In the genomic region with DNA sequence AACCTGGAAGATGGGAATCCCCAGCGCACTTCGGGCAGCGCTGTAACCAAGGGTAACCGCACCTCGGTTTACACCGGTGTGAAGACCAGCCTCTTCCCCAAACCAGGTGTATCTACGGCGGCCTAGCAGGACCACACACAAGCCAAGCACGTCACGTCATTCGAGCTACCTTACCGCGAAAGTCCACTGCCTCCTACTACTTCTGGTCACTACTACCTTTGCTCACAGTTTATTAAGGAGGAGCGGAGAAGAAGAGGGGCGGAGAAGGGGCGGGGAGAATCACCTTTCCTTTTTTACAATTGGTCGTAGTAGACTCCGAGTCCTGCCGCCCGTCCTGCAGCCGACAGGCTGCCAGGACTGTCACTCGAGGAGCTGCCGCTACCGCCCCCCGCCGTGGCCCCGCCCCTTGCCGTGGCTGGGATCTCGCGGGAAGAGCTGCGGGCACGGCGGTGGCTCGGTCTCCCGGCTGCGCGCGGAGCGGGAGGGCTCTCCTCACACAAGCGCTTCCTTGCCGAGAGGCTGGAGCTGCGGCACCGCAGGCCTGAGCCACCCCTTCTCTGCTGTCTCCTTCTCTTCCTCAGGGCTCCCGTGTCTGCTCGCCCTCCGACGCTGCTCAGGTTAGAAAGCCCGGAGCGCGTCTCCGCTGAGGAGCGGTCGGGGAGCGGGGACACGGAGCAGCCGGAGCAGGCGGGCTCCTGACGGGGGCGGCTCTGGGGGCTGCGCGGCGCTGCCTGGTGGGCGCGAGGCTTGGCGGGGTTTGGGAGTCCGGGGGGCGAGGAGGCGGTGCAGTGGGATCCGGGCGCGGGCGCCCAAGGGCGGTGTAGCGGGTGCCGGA, we compare ENCODE assay signal across 8 cellular contexts. TPM values are rescaled to one million over a fixed set of nuclear protein-coding genes. Genes with fewer than 3 reads are reported as not detected.
A peak's percentile ranks its signal among the peaks of the same experiment; 100 is the strongest.
DNase-seq lines count a peak whose midpoint lies in the region; ATAC-seq and TF ChIP-seq lines count a peak whose summit lies in the region.

GLCE (plus strand) TSS at position 495 of the 835 bp plus-strand sequence. CDS start 95,172 bp downstream, outside the sequence.

- H3K4me1 ChIP-seq in DOHH2 (ENCODE audit: control insufficient read depth, low read length) (peaks cover 18% of the 10 kb centered on the region), GM23338 (ENCODE audit: insufficient read depth) (peaks cover 14% of the 10 kb centered on the region), fibroblast of lung (ENCODE audit: control insufficient read depth, extremely low read depth, insufficient read depth, low read length) (no peaks in the 10 kb centered on the region)

- ATAC-seq in GM23338, result peak; percentile 87
- ATAC-seq in activated T-helper 17 cell treated with anti-CD3 and anti-CD28 coated beads, Interleukin-2, amount 50 U/mL, for 72 hours (replicated peaks), result peak; percentile 97
- ATAC-seq in naive B cell (ENCODE audit: low read depth in 2 of 2), result peak; percentile 91
- peak; percentile 96 for ATAC-seq in stimulated activated effector memory CD8-positive, alpha-beta T cell treated with anti-CD3 and anti-CD28 coated beads, Interleukin-12 subunit alpha, Interleukin-12 subunit beta, amount 100 ng/mL, for 72 hours

- H3K4me2 ChIP-seq in DOHH2 (ENCODE audit: low read length) (peak within 1 kb of the TSS; percentile 92), GM23338 (peak within 1 kb of the TSS; percentile 96), fibroblast of lung (ENCODE audit: extremely low read depth, insufficient read depth, low read length) (peak within 1 kb of the TSS; percentile 91)

- H3K4me1 Mint-ChIP-seq in GM23338 (peaks cover 39% of the 10 kb centered on the region), naive B cell (peaks cover 15 to 21% (median 18%) of the 10 kb centered on the region in 3 donors)
- peaks cover 11% of the 10 kb centered on the region for H3K4me1 Mint-ChIP-seq in activated T-helper 17 cell treated with anti-CD3 and anti-CD28 coated beads, Interleukin-2, amount 50 U/mL, for 72 hours
- H3K4me1 Mint-ChIP-seq in stimulated activated effector memory CD8-positive, alpha-beta T cell treated with anti-CD3 and anti-CD28 coated beads, Interleukin-12 subunit alpha, Interleukin-12 subunit beta, amount 100 ng/mL, for 72 hours, result peaks cover 12% of the 10 kb centered on the region

- H3K79me2 ChIP-seq in DOHH2 (ENCODE audit: control insufficient read depth, low read length) (peaks cover 37% of the 10 kb centered on the region), GM23338 (replicated peaks; ENCODE audit: insufficient read depth) (peaks cover 37% of the 10 kb centered on the region), fibroblast of lung (ENCODE audit: control insufficient read depth, insufficient read depth, low read length) (peaks cover 5% of the 10 kb centered on the region)

- no peaks in the 10 kb centered on the region for H3K36me3 ChIP-seq in DOHH2 (ENCODE audit: control insufficient read depth, low read length)
- H3K36me3 ChIP-seq in GM23338 (ENCODE audit: insufficient read depth), result no peaks in the 10 kb centered on the region
- H3K36me3 ChIP-seq in fibroblast of lung (ENCODE audit: control insufficient read depth, insufficient read depth, low read length), result no peaks in the 10 kb centered on the region

- no peak within 1 kb of the TSS for H3K27ac ChIP-seq in DOHH2 (ENCODE audit: low read depth, low read length)
- H3K27ac ChIP-seq in GM23338 (ENCODE audit: low read depth), result peak within 1 kb of the TSS; percentile 89
- H3K27ac ChIP-seq in fibroblast of lung (ENCODE audit: insufficient read depth, low read length), result peak within 1 kb of the TSS; percentile 66

- peaks cover 7% of the 10 kb centered on the region for H3K27me3 Mint-ChIP-seq in GM23338 (ENCODE audit: insufficient read depth, low read depth, poor library complexity)
- H3K27me3 Mint-ChIP-seq in activated T-helper 17 cell treated with anti-CD3 and anti-CD28 coated beads, Interleukin-2, amount 50 U/mL, for 72 hours, result peaks cover 7% of the 10 kb centered on the region
- peaks cover 0 to 3% (median 0%) of the 10 kb centered on the region in 3 donors for H3K27me3 Mint-ChIP-seq in naive B cell

- peak within 1 kb of the TSS; percentile 95 for H3K27ac Mint-ChIP-seq in GM23338
- H3K27ac Mint-ChIP-seq in activated T-helper 17 cell treated with anti-CD3 and anti-CD28 coated beads, Interleukin-2, amount 50 U/mL, for 72 hours, result peak within 1 kb of the TSS; percentile 95
- peak within 1 kb of the TSS; percentile 89 to 98 (median 95) for H3K27ac Mint-ChIP-seq in naive B cell
- peak within 1 kb of the TSS; percentile 81 for H3K27ac Mint-ChIP-seq in stimulated activated effector memory CD8-positive, alpha-beta T cell treated with anti-CD3 and anti-CD28 coated beads, Interleukin-12 subunit alpha, Interleukin-12 subunit beta, amount 100 ng/mL, for 72 hours

- peak within 1 kb of the TSS; percentile 81 for H3K9ac ChIP-seq in fibroblast of lung (ENCODE audit: insufficient read depth, low read length)

- DNase-seq in GM23338 (ENCODE audit: low spot score), result peak; percentile 98
- DNase-seq in LHCN-M2 (ENCODE audit: low read depth), result peak; percentile 93
- peak; percentile 96 for DNase-seq in RPMI7951 (ENCODE audit: low read depth)
- peak; percentile 95 for DNase-seq in fibroblast of lung (ENCODE audit: low read depth in 2 of 2)
- peak; percentile 92 for DNase-seq in naive B cell
- peak; percentile 92 to 93 for DNase-seq in stimulated activated effector memory CD8-positive, alpha-beta T cell treated with anti-CD3 and anti-CD28 coated beads, Interleukin-12 subunit alpha, Interleukin-12 subunit beta, amount 100 ng/mL, for 72 hours (ENCODE audit: low spot score in 2 of 2)

- no peaks in the 10 kb centered on the region; the same call in 2 of the 3 replicates for H3K9me3 Mint-ChIP-seq in GM23338
- no peaks in the 10 kb centered on the region for H3K9me3 Mint-ChIP-seq in activated T-helper 17 cell treated with anti-CD3 and anti-CD28 coated beads, Interleukin-2, amount 50 U/mL, for 72 hours
- H3K9me3 Mint-ChIP-seq in naive B cell, result no peaks in the 10 kb centered on the region
- no peaks in the 10 kb centered on the region for H3K9me3 Mint-ChIP-seq in stimulated activated effector memory CD8-positive, alpha-beta T cell treated with anti-CD3 and anti-CD28 coated beads, Interleukin-12 subunit alpha, Interleukin-12 subunit beta, amount 100 ng/mL, for 72 hours

- H2AFZ ChIP-seq in GM23338 (peak within 1 kb of the TSS; percentile 90), fibroblast of lung (ENCODE audit: low read length) (peak within 1 kb of the TSS; percentile 100)

- H4K20me1 ChIP-seq in DOHH2 (ENCODE audit: control insufficient read depth, insufficient read depth, low read depth, low read length), result no peaks in the 10 kb centered on the region; the same call in 1 of the 2 replicates
- H4K20me1 ChIP-seq in GM23338 (replicated peaks; ENCODE audit: insufficient read depth), result peaks cover 19% of the 10 kb centered on the region
- H4K20me1 ChIP-seq in fibroblast of lung (ENCODE audit: control insufficient read depth, extremely low read depth, insufficient read depth, low read length), result no peaks in the 10 kb centered on the region

- H3K27me3 ChIP-seq in DOHH2 (ENCODE audit: control insufficient read depth, low read length), result peaks cover 3% of the 10 kb centered on the region; the same call in 1 of the 2 replicates
- H3K27me3 ChIP-seq in GM23338 (ENCODE audit: insufficient read depth), result peaks cover 24% of the 10 kb centered on the region
- no peaks in the 10 kb centered on the region for H3K27me3 ChIP-seq in fibroblast of lung (ENCODE audit: control insufficient read depth, insufficient read depth, low read length)

- no peaks in the 10 kb centered on the region; the same call in 2 of the 3 replicates for H3K36me3 Mint-ChIP-seq in GM23338 (ENCODE audit: low read depth)
- H3K36me3 Mint-ChIP-seq in activated T-helper 17 cell treated with anti-CD3 and anti-CD28 coated beads, Interleukin-2, amount 50 U/mL, for 72 hours (ENCODE audit: low read depth), result peaks cover 5% of the 10 kb centered on the region
- H3K36me3 Mint-ChIP-seq in naive B cell, result no peaks in the 10 kb centered on the region
- H3K36me3 Mint-ChIP-seq in stimulated activated effector memory CD8-positive, alpha-beta T cell treated with anti-CD3 and anti-CD28 coated beads, Interleukin-12 subunit alpha, Interleukin-12 subunit beta, amount 100 ng/mL, for 72 hours, result no peaks in the 10 kb centered on the region

- no peak for TF ChIP-seq CTCF in DOHH2 (IDR thresholded peaks at IDR 0.05; ENCODE audit: low read depth, low read length, poor library complexity, severe bottlenecking)
- no peak for TF ChIP-seq CTCF in GM23338 (conservative IDR thresholded peaks at IDR 0.05; ENCODE audit: low read depth in 2 of 2)
- no peak for TF ChIP-seq CTCF in fibroblast of lung (conservative IDR thresholded peaks at IDR 0.05 in 1 of 2, IDR thresholded peaks at IDR 0.05 in 1 of 2; ENCODE audit: low read depth in 1 of 2, low read length in 2 of 2)

- peak within 1 kb of the TSS; percentile 94 for H3K4me3 Mint-ChIP-seq in GM23338
- peak within 1 kb of the TSS; percentile 96 for H3K4me3 Mint-ChIP-seq in activated T-helper 17 cell treated with anti-CD3 and anti-CD28 coated beads, Interleukin-2, amount 50 U/mL, for 72 hours
- H3K4me3 Mint-ChIP-seq in naive B cell, result peak within 1 kb of the TSS; percentile 91 to 99 (median 96)
- peak within 1 kb of the TSS; percentile 92 for H3K4me3 Mint-ChIP-seq in stimulated activated effector memory CD8-positive, alpha-beta T cell treated with anti-CD3 and anti-CD28 coated beads, Interleukin-12 subunit alpha, Interleukin-12 subunit beta, amount 100 ng/mL, for 72 hours

- no peaks in the 10 kb centered on the region for H3F3A ChIP-seq in DOHH2 (ENCODE audit: control insufficient read depth, insufficient read depth)
- no peaks in the 10 kb centered on the region; the same call in 1 of the 2 replicates for H3F3A ChIP-seq in GM23338 (replicated peaks; ENCODE audit: low read depth)

- H3K9me3 ChIP-seq in DOHH2 (ENCODE audit: control insufficient read depth, insufficient read depth, low read length), result no peaks in the 10 kb centered on the region
- no peaks in the 10 kb centered on the region for H3K9me3 ChIP-seq in fibroblast of lung (ENCODE audit: control insufficient read depth, insufficient read depth, low read depth, low read length)

- H3K4me3 ChIP-seq in DOHH2 (ENCODE audit: low read length) (peak within 1 kb of the TSS; percentile 84), GM23338 (peak within 1 kb of the TSS; percentile 85), fibroblast of lung (replicated peaks in 1 of 4; ENCODE audit: control extremely low read depth in 1 of 4, insufficient read depth in 1 of 4, low read depth in 3 of 4, low read length in 4 of 4) (peak within 1 kb of the TSS; percentile 82 to 96 (median 87))

- no peaks in the 10 kb centered on the region for H3K9me2 ChIP-seq in DOHH2 (replicated peaks; ENCODE audit: control insufficient read depth, low read length)
- no peaks in the 10 kb centered on the region for H3K9me2 ChIP-seq in GM23338 (ENCODE audit: insufficient read depth)

RNA-seq across cellular contexts. Expression of gene GLCE, which starts in this region (rescaled TPM):
- total RNA-seq in GM23338 (2014; rRNA removed; shearing (Covaris generic)), result 13.8 and 15.5 TPM in 2 replicates
- polyA plus RNA-seq in GM23338 (2016; fragmentation: Nextera tagmentation; extraction: Ambion mirVana) (6.5 and 7.5 TPM in 2 replicates), fibroblast of lung (21.7 and 33.6 TPM in 2 replicates), naive B cell (ENCODE audit: low read depth in 6 of 6) (1 to 10 TPM; 5.1 to 8.9 (median 6.7) TPM)
- total RNA-seq in LHCN-M2 (2014; rRNA removed) (30.0 and 30.7 TPM in 2 replicates), fibroblast of lung (23.9 and 27.7 TPM in 2 replicates)
- polyA plus RNA-seq in LHCN-M2 (2012), result 6.8 TPM
- 30.4 and 36.6 TPM in 2 replicates for total RNA-seq in RPMI7951 (2014; rRNA removed; shearing (Covaris generic))
- 1 to 10 TPM; 3.8 to 5.0 TPM for total RNA-seq in activated T-helper 17 cell treated with anti-CD3 and anti-CD28 coated beads, Interleukin-2, amount 50 U/mL, for 72 hours
- 11.8 and 20.4 TPM in 2 replicates for polyA plus RNA-seq in fibroblast of lung (2012)
- 3.1 and 6.5 TPM in 2 replicates for polyA minus RNA-seq in fibroblast of lung (ENCODE audit: low replicate concordance)
